In genomic region chr12:1117371-1117770, GRCh38 we compare ENCODE assay signal across 1 cellular context.
TF ChIP-seq lines count a peak whose summit lies in the region.

No MANE protein-coding gene starts in this region.

TF ChIP-seq in GM23338, 12 proteins besides CTCF, POLR2A, EP300 and RAD21 (continued from another document):
- TF ChIP-seq EZH2 (IDR thresholded peaks at IDR 0.05; ENCODE audit: low read depth, unreplicated experiment) (no peak), NANOG (IDR thresholded peaks at IDR 0.05; ENCODE audit: borderline replicate concordance) (no peak), STAT1 (IDR thresholded peaks at IDR 0.05; ENCODE audit: unreplicated experiment) (no peak), EZH2phosphoT487 (IDR thresholded peaks at IDR 0.05; ENCODE audit: unreplicated experiment) (no peak), ZNF331 (CRISPR knock-in tag; IDR thresholded peaks at IDR 0.05; ENCODE audit: low read depth) (no peak), JUNB (IDR thresholded peaks at IDR 0.05; ENCODE audit: unreplicated experiment) (no peak), ZNF114 (CRISPR knock-in tag; IDR thresholded peaks at IDR 0.05) (no peak), POLR2AphosphoS5 (IDR thresholded peaks at IDR 0.05; ENCODE audit: low read depth) (no peak)
